ENCODE assay signal across 13 cellular contexts in genomic region chr3:44969170-44969569, GRCh38. TPM values are rescaled to one million over a fixed set of nuclear protein-coding genes. Genes with fewer than 3 reads are reported as not detected.
A peak's percentile ranks its signal among the peaks of the same experiment; 100 is the strongest.
DNase-seq lines count a peak whose midpoint lies in the region; ATAC-seq and TF ChIP-seq lines count a peak whose summit lies in the region.
"Had no signal": no experiment of that assay in that cellular context is flagged by ENCODE, and none has a peak within 500 bp of the region (broad histone marks: within the 10 kb centered on the region; RNA-seq: fewer than 3 reads in every experiment).

No MANE protein-coding gene starts in this region.

- intact Hi-C loops in HCT116 (cut with micrococcal nuclease) = loop anchor here (10.0 kb wide), 1 partner anchor 204 kb away; the partner anchor contains the start of genes KIAA1143 and KIF15
- intact Hi-C loops in lower lobe of right lung (cut with DNase I) = no loop called here
- intact Hi-C loops in prostate gland (cut with DNase I) = no loop called here
- intact Hi-C loops in esophagus squamous epithelium (cut with DNase I) = no loop called here

- no peak overlapping the region for H4K91ac ChIP-seq in H9 (ENCODE audit: insufficient read length, low read depth, low read length)

- no peak overlapping the region for H3K4me3 ChIP-seq in HCT116 (replicated peaks in 1 of 2; ENCODE audit: low read depth in 1 of 2, low read length in 2 of 2)
- peak overlapping the region; percentile 12; the same call in 1 of the 2 replicates for H3K4me3 ChIP-seq in SK-N-MC
- H3K4me3 ChIP-seq in lower lobe of right lung = no peak overlapping the region
- no peak overlapping the region for H3K4me3 ChIP-seq in prostate gland
- no peak overlapping the region for H3K4me3 ChIP-seq in esophagus squamous epithelium
- H3K4me3 ChIP-seq: adrenal gland, testis had no signal

- peak overlapping the region; percentile 69 for H3K27ac ChIP-seq in C4-2B
- no peak overlapping the region for H3K27ac ChIP-seq in HCT116 (ENCODE audit: low read depth, low read length)
- peak overlapping the region; percentile 82 for H3K27ac ChIP-seq in SK-N-MC
- H3K27ac ChIP-seq in lower lobe of right lung = no peak overlapping the region
- H3K27ac ChIP-seq in prostate gland = no peak overlapping the region
- H3K27ac ChIP-seq in H9 (ENCODE audit: insufficient read length, low read depth, low read length) = no peak overlapping the region
- H3K27ac ChIP-seq in esophagus squamous epithelium = peak overlapping the region in 2 of 4 donors; percentile 35 to 78
- H3K27ac ChIP-seq: adrenal gland, testis had no signal

- H3K9ac ChIP-seq in HCT116 (ENCODE audit: low read length) (no peak overlapping the region), SK-N-MC (ENCODE audit: insufficient read length) (no peak overlapping the region), H9 (ENCODE audit: extremely low read depth, insufficient read length, low read length) (no peak overlapping the region)

- no peak overlapping the region for H2BK5ac ChIP-seq in H9 (ENCODE audit: insufficient read length, low read length)

- no peak for TF ChIP-seq RAD21 in HCT116 (IDR thresholded peaks at IDR 0.05; ENCODE audit: low read depth)

- H3T11ph ChIP-seq in H9 (ENCODE audit: low read length) = no peak overlapping the region

- no TSS peak for BruUV-seq in HCT116 (replicated peaks; lab: Mats Ljungman, UMichigan)

- no peak overlapping the region for H4K8ac ChIP-seq in H9 (replicated peaks; ENCODE audit: insufficient read length, low read depth, low read length)

- no peaks in the 10 kb centered on the region for H3K27me3 Mint-ChIP-seq in H9 (ENCODE audit: low read depth)

- H2AFZ ChIP-seq in HCT116 (ENCODE audit: low read depth, low read length, poor library complexity, severe bottlenecking) = no peak overlapping the region
- H2AFZ ChIP-seq in H9 (ENCODE audit: low read length) = no peak overlapping the region

- no peaks in the 10 kb centered on the region for H3K79me1 ChIP-seq in H9 (ENCODE audit: insufficient read depth, low read depth, low read length, poor library complexity, severe bottlenecking)

- TF ChIP-seq POLR2A in HCT116 (IDR thresholded peaks at IDR 0.05; ENCODE audit: borderline replicate concordance, extremely low read depth, insufficient read depth, insufficient read length) = no peak
- no peak for TF ChIP-seq POLR2A in prostate gland (IDR thresholded peaks at IDR 0.05)
- TF ChIP-seq POLR2A in esophagus squamous epithelium (IDR thresholded peaks at IDR 0.05) = no peak

- no peaks in the 10 kb centered on the region for H3K36me3 Mint-ChIP-seq in H9 (ENCODE audit: insufficient read depth in 1 of 3, low read depth in 3 of 3)

- H3K23ac ChIP-seq in H9 (ENCODE audit: insufficient read length, low read depth, low read length) = no peak overlapping the region

- CTCF ChIA-PET in HCT116 (lab: Charles Lee) = no interaction called here

- H2BK120ac ChIP-seq in H9 (ENCODE audit: low read depth, low read length, poor library complexity, severe bottlenecking) = no peak overlapping the region

- no peak overlapping the region for H3K18ac ChIP-seq in H9 (ENCODE audit: insufficient read length, low read depth, low read length)

- no peak overlapping the region for H3K4me3 Mint-ChIP-seq in H9

- no peak overlapping the region for H2AK5ac ChIP-seq in H9 (ENCODE audit: insufficient read length, low read length)

- H3K9me2 ChIP-seq in HCT116 (ENCODE audit: insufficient read depth) = no peaks in the 10 kb centered on the region

- no peaks in the 10 kb centered on the region for H3K23me2 ChIP-seq in H9 (ENCODE audit: insufficient read length, low read depth, low read length, poor library complexity, severe bottlenecking)

- RAD21 ChIA-PET in HCT116 (lab: Charles Lee; ENCODE audit: low non-redundant PET in 1 of 2, low total read pairs in 2 of 2, uncharacterized antibody in 2 of 2, unreplicated experiment in 2 of 2) = no interaction called here

- POLR2A ChIA-PET in HCT116 (lab: Charles Lee) = no interaction called here

- H3K27me3 ChIP-seq in HCT116 (ENCODE audit: insufficient read depth, low read length) = no peaks in the 10 kb centered on the region
- no peaks in the 10 kb centered on the region for H3K27me3 ChIP-seq in lower lobe of right lung (ENCODE audit: low read depth)
- H3K27me3 ChIP-seq in prostate gland (replicated peaks; ENCODE audit: insufficient read depth) = no peaks in the 10 kb centered on the region
- no peaks in the 10 kb centered on the region for H3K27me3 ChIP-seq in H9 (ENCODE audit: insufficient read depth, low read length)
- H3K27me3 ChIP-seq in esophagus squamous epithelium = no peaks in the 10 kb centered on the region
- H3K27me3 ChIP-seq: adrenal gland, testis had no signal

- DNase-seq in HCT116 (ENCODE audit: low read depth, low spot score) (no peak), SK-N-MC (ENCODE audit: low read depth, low spot score) (peak; percentile 85), lower lobe of right lung (no peak), prostate gland (ENCODE audit: low spot score) (no peak), H9 (no peak), anterior cingulate cortex (lab: John Stamatoyannopoulos, UW) (no peak), esophagus squamous epithelium (lab: John Stamatoyannopoulos, UW) (no peak)
- DNase-seq: activated CD4-positive, alpha-beta T cell treated with anti-CD3 and anti-CD28 coated beads, Interleukin-2, amount 50 U/mL, for 4 hours; adrenal gland; NCI-H187 treated with DMSO at 0.1 percent for 48 hours; stimulated activated CD4-positive, alpha-beta T cell treated with anti-CD3 and anti-CD28 coated beads, Interleukin-4, amount 100 ng/mL, for 24 hours; testis had no signal

- no peak overlapping the region for H2BK20ac ChIP-seq in H9 (ENCODE audit: low read depth, low read length, poor library complexity, severe bottlenecking)

- H4K20me1 ChIP-seq in HCT116 (ENCODE audit: insufficient read depth) (no peaks in the 10 kb centered on the region), H9 (ENCODE audit: control insufficient read depth, insufficient read depth, insufficient read length) (no peaks in the 10 kb centered on the region)

- H3K56ac ChIP-seq in H9 (ENCODE audit: insufficient read length, low read depth, low read length) = no peak overlapping the region

- peaks cover 38 to 60% of the 10 kb centered on the region in 2 experiments for H3K4me1 ChIP-seq in HCT116 (ENCODE audit: control insufficient read depth in 1 of 2, insufficient read depth in 2 of 2, low read length in 2 of 2)
- H3K4me1 ChIP-seq in lower lobe of right lung = peaks cover 56% of the 10 kb centered on the region
- H3K4me1 ChIP-seq in prostate gland (replicated peaks) = peaks cover 3% of the 10 kb centered on the region
- 0 out of 2 replicates have a peak, but pooled peaks cover 2% of the 10 kb centered on the region for H3K4me1 ChIP-seq in H9 (ENCODE audit: insufficient read depth, low read length)
- peaks cover 42 to 96% (median 46%) of the 10 kb centered on the region in 3 donors for H3K4me1 ChIP-seq in esophagus squamous epithelium
- H3K4me1 ChIP-seq: testis had no signal

- 0 out of 2 replicates have a peak overlapping the region, but pooled peaks have one; percentile 1 for H3K4me2 ChIP-seq in HCT116 (ENCODE audit: low read length)
- no peak overlapping the region for H3K4me2 ChIP-seq in H9 (ENCODE audit: insufficient read depth, insufficient read length, low read length)

- H3K4ac ChIP-seq in H9 (ENCODE audit: low read depth, low read length) = no peak overlapping the region

- no peak overlapping the region for H3K14ac ChIP-seq in H9 (ENCODE audit: insufficient read depth, low read length)

- TF ChIP-seq CTCF in C4-2B (conservative IDR thresholded peaks at IDR 0.05) (no peak), HCT116 (IDR thresholded peaks at IDR 0.05 in 2 of 3, conservative IDR thresholded peaks at IDR 0.05 in 1 of 3; ENCODE audit: borderline replicate concordance in 1 of 3, insufficient read depth in 1 of 3, low read depth in 2 of 3, low read length in 2 of 3) (no peak), lower lobe of right lung (IDR thresholded peaks at IDR 0.05) (no peak), prostate gland (IDR thresholded peaks at IDR 0.05) (no peak), H9 (conservative IDR thresholded peaks at IDR 0.05) (no peak), esophagus squamous epithelium (IDR thresholded peaks at IDR 0.05) (no peak)

- peaks cover 92% of the 10 kb centered on the region for H3K79me2 ChIP-seq in HCT116 (ENCODE audit: insufficient read depth, low read length)
- peaks cover 7% of the 10 kb centered on the region; the same call in 1 of the 2 replicates for H3K79me2 ChIP-seq in H9 (ENCODE audit: insufficient read depth, low read length)

- H3K9me3 ChIP-seq in HCT116 (ENCODE audit: control insufficient read depth in 1 of 2, insufficient read depth in 1 of 2, low read depth in 1 of 2, low read length in 2 of 2) (no peaks in the 10 kb centered on the region), SK-N-MC (ENCODE audit: low read depth, low read length) (no peaks in the 10 kb centered on the region), lower lobe of right lung (no peaks in the 10 kb centered on the region), prostate gland (no peaks in the 10 kb centered on the region), H9 (ENCODE audit: control insufficient read depth, low read depth, low read length) (no peaks in the 10 kb centered on the region), esophagus squamous epithelium (no peaks in the 10 kb centered on the region)
- H3K9me3 ChIP-seq: adrenal gland, testis had no signal

- 79% methylated on average over 1 of the region's 1 CpG for WGBS in prostate gland
- no CpG with 5 or more reads among the region's 1 CpG for WGBS in H9 (ENCODE audit: extremely low coverage, insufficient read length, low lambda C conversion rate)
- 9 to 33% methylated on average over 1 of the region's 1 CpG for WGBS in esophagus squamous epithelium, 2 donors

- no peak overlapping the region for H2BK12ac ChIP-seq in H9 (ENCODE audit: insufficient read length, low read depth, low read length)

- 0 out of 7 replicates have a peak overlapping the region, but pooled peaks of 1 of the 3 experiments have one; percentile 81 for H3K27ac Mint-ChIP-seq in H9

- no peaks in the 10 kb centered on the region for H3K9me3 Mint-ChIP-seq in H9

- H3K36me3 ChIP-seq in HCT116 (ENCODE audit: control insufficient read depth in 1 of 2, insufficient read depth in 2 of 2, low read length in 2 of 2) (no peaks in the 10 kb centered on the region), SK-N-MC (ENCODE audit: insufficient read depth, low read length) (no peaks in the 10 kb centered on the region), lower lobe of right lung (no peaks in the 10 kb centered on the region), prostate gland (no peaks in the 10 kb centered on the region), esophagus squamous epithelium (peaks cover 0 to 6% (median 0%) of the 10 kb centered on the region in 3 donors)
- H3K36me3 ChIP-seq: adrenal gland had no signal

- H3K4me1 Mint-ChIP-seq in H9 = peaks cover 0 to 8% of the 10 kb centered on the region in 2 experiments; a peak in 2 of 4 replicates

- H4K5ac ChIP-seq in H9 (ENCODE audit: insufficient read length, low read depth, low read length) = no peak overlapping the region

- no peak for ATAC-seq in HCT116
- ATAC-seq in lower lobe of right lung = peak; percentile 36 to 49

- no peak overlapping the region for H2BK15ac ChIP-seq in H9 (ENCODE audit: low read depth, low read length)

RNA-seq across cellular contexts. Expression of gene ZDHHC3, which starts 6.8 kb away (rescaled TPM):
- total RNA-seq in HCT116 (2021; ENCODE audit: unreplicated experiment) (61.1 TPM), lower lobe of right lung (110 TPM), prostate gland (10 to 100 TPM; 64.6 to 91.7 TPM), H9 (2021) (58.3 and 71.3 TPM in 2 replicates), esophagus squamous epithelium (10 to 100 TPM; 64.6 to 93.8 (median 73.0) TPM)
- polyA plus RNA-seq in HCT116 (2012) = 63.4 and 73.1 TPM in 2 replicates

RNA-seq across cellular contexts. Expression of gene EXOSC7, which starts 6.9 kb away (rescaled TPM):
- 72.6 TPM for total RNA-seq in HCT116 (2021; ENCODE audit: unreplicated experiment)
- polyA plus RNA-seq in HCT116 (2012) = 99.2 and 104 TPM in 2 replicates
- 32.9 TPM for total RNA-seq in lower lobe of right lung
- total RNA-seq in prostate gland = 10 to 100 TPM; 55.2 to 56.2 TPM
- total RNA-seq in H9 (2021) = 86.6 and 88.7 TPM in 2 replicates
- 10 to 100 TPM; 28.8 to 59.9 (median 47.6) TPM for total RNA-seq in esophagus squamous epithelium

RNA-seq across cellular contexts. Expression of gene CLEC3B, which starts 56.9 kb away (rescaled TPM):
- 0.57 TPM for total RNA-seq in HCT116 (2021; ENCODE audit: unreplicated experiment)
- 0.26 and 0.51 TPM in 2 replicates for polyA plus RNA-seq in HCT116 (2012)
- total RNA-seq in lower lobe of right lung = 217 TPM
- total RNA-seq in prostate gland = 10 to 100 TPM; 16.0 to 61.1 TPM
- not detected in 2 replicates for total RNA-seq in H9 (2021)
- 10 to 100 TPM in 1 of 4 donors, 1 to 10 TPM in 3; 4.3 to 28.8 (median 6.9) TPM for total RNA-seq in esophagus squamous epithelium

Comparison
In these comparisons a context has a peak if more than half of its experiments do, and no peak if none do; other contexts are left out.
1. H3K27ac ChIP-seq: peak in C4-2B (single experiment) and SK-N-MC (single experiment); none in HCT116 (single experiment), lower lobe of right lung (single experiment), prostate gland (0 of 2) and H9 (single experiment).